ENCODE assay signal across 1 cellular context in genomic region chr12:108858399-108859074, GRCh38.
TF ChIP-seq lines count a peak whose summit lies in the region.

No MANE protein-coding gene starts in this region.

TF ChIP-seq in SK-N-SH, 30 proteins besides CTCF, POLR2A, EP300 and RAD21:
- TF ChIP-seq REST (IDR thresholded peaks at IDR 0.05; ENCODE audit: low read depth, low read length) (no peak), SIN3A (IDR thresholded peaks at IDR 0.05; ENCODE audit: borderline replicate concordance, low read depth, low read length) (no peak), JUND (IDR thresholded peaks at IDR 0.05) (no peak), ELF1 (IDR thresholded peaks at IDR 0.05) (no peak), ZBTB33 (IDR thresholded peaks at IDR 0.05; ENCODE audit: borderline replicate concordance, low read depth) (no peak), NFIC (IDR thresholded peaks at IDR 0.05; ENCODE audit: borderline replicate concordance) (no peak), TAF1 (IDR thresholded peaks at IDR 0.05; ENCODE audit: borderline replicate concordance, low read depth, low read length) (no peak), PBX3 (IDR thresholded peaks at IDR 0.05) (no peak), USF2 (IDR thresholded peaks at IDR 0.05; ENCODE audit: borderline replicate concordance, low read depth, low read length) (no peak)
- TF ChIP-seq, protein P1, sequence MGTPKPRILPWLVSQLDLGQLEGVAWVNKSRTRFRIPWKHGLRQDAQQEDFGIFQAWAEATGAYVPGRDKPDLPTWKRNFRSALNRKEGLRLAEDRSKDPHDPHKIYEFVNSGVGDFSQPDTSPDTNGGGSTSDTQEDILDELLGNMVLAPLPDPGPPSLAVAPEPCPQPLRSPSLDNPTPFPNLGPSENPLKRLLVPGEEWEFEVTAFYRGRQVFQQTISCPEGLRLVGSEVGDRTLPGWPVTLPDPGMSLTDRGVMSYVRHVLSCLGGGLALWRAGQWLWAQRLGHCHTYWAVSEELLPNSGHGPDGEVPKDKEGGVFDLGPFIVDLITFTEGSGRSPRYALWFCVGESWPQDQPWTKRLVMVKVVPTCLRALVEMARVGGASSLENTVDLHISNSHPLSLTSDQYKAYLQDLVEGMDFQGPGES (IDR thresholded peaks at IDR 0.05; ENCODE audit: low read depth, low read length): no peak
- TF ChIP-seq, protein P2, sequence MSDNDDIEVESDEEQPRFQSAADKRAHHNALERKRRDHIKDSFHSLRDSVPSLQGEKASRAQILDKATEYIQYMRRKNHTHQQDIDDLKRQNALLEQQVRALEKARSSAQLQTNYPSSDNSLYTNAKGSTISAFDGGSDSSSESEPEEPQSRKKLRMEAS (IDR thresholded peaks at IDR 0.05; ENCODE audit: low read depth): no peak
